In genomic region chr11:13128381-13128780, GRCh38 we compare ENCODE assay signal across 19 cellular contexts.
A peak's percentile ranks its signal among the peaks of the same experiment; 100 is the strongest.
DNase-seq lines count a peak whose midpoint lies in the region; ATAC-seq, FAIRE-seq and TF ChIP-seq lines count a peak whose summit lies in the region.
"Had no signal": no experiment of that assay in that cellular context is flagged by ENCODE, and none has a peak within 500 bp of the region (broad histone marks: within the 10 kb centered on the region; RNA-seq: fewer than 3 reads in every experiment).

No MANE protein-coding gene starts in this region.

- POLR2A ChIA-PET in A549 (lab: Yijun Ruan, JAX), result no interaction called here

- H3K27me3 ChIP-seq in esophagus muscularis mucosa (no peaks in the 10 kb centered on the region), parathyroid adenoma (ENCODE audit: control insufficient read depth, insufficient read depth, low read length) (no peaks in the 10 kb centered on the region)
- H3K27me3 ChIP-seq: BE2C had no signal

- peaks cover 23% of the 10 kb centered on the region for H3K4me1 ChIP-seq in A549
- H3K4me1 ChIP-seq in esophagus muscularis mucosa, result no peaks in the 10 kb centered on the region
- H3K4me1 ChIP-seq in parathyroid adenoma, result peaks cover 36% of the 10 kb centered on the region
- H3K4me1 ChIP-seq: BE2C, HAP-1 had no signal

- no peak for TF ChIP-seq RAD21 in A549 (conservative IDR thresholded peaks at IDR 0.05 in 1 of 2, IDR thresholded peaks at IDR 0.05 in 1 of 2)

- DNase-seq in A549 (ENCODE audit: low read depth in 1 of 2, low spot score in 1 of 2), result no peak
- DNase-seq in M059J (ENCODE audit: low read depth), result peak; percentile 36
- DNase-seq in esophagus muscularis mucosa (ENCODE audit: extremely low spot score), result peak; percentile 72
- no peak for DNase-seq in ACHN
- no peak for DNase-seq in NCI-H1930 (lab: John Stamatoyannopoulos, UW)
- DNase-seq: 8988T; BE2C; C1 segment of cervical spinal cord; CD4-positive, CD25-positive, alpha-beta regulatory T cell; CD8-positive, alpha-beta memory T cell; COR-L47; DMS79 treated with DMSO at 0.1 percent for 48 hours; GF-D8; GM23248 had no signal

- TF ChIP-seq CTCF in A549 (IDR thresholded peaks at IDR 0.05) (no peak), esophagus muscularis mucosa (IDR thresholded peaks at IDR 0.05) (no peak), parathyroid adenoma (IDR thresholded peaks at IDR 0.05) (no peak)

- 81% methylated on average over 4 of the region's 4 CpGs for WGBS in A549 (ENCODE audit: missing lambda C conversion rate)
- 68% methylated on average over 4 of the region's 4 CpGs for WGBS in esophagus muscularis mucosa

- H3K4me2 ChIP-seq in A549 (no peak overlapping the region), parathyroid adenoma (ENCODE audit: low read length) (no peak overlapping the region)

- no peak overlapping the region for H2AFZ ChIP-seq in parathyroid adenoma
- H2AFZ ChIP-seq: GM23248 had no signal

- in situ Hi-C loops in ACHN (cut with HindIII; ENCODE audit: low pct_ligation_motif_present, low pct_unique_long_range_greater_than_20kb, low sequenced_read_pairs), result no loop called here

- H3K27ac ChIP-seq in A549, result peak overlapping the region; percentile 26 to 67; a peak in 5 of 6 replicates
- H3K27ac ChIP-seq in esophagus muscularis mucosa (replicated peaks in 1 of 4), result no peak overlapping the region
- H3K27ac ChIP-seq in parathyroid adenoma, result peak overlapping the region; percentile 89
- H3K27ac ChIP-seq: GM23248 had no signal

- H3K9me3 ChIP-seq in A549, result peaks cover 6% of the 10 kb centered on the region; the same call in 2 of the 3 replicates
- peaks cover 0 to 9% (median 0%) of the 10 kb centered on the region in 4 donors for H3K9me3 ChIP-seq in esophagus muscularis mucosa
- H3K9me3 ChIP-seq in parathyroid adenoma (ENCODE audit: control insufficient read depth, low read length), result peaks cover 3% of the 10 kb centered on the region
- H3K9me3 ChIP-seq: BE2C had no signal

- no peak overlapping the region for H3K4me3 ChIP-seq in A549
- H3K4me3 ChIP-seq in esophagus muscularis mucosa, result no peak overlapping the region
- no peak overlapping the region for H3K4me3 ChIP-seq in parathyroid adenoma (ENCODE audit: low read depth, low read length)
- H3K4me3 ChIP-seq: GM23248, HAP-1 had no signal

- TF ChIP-seq POLR2A in A549 (IDR thresholded peaks at IDR 0.05; ENCODE audit: low read length), result no peak
- TF ChIP-seq POLR2A in esophagus muscularis mucosa (IDR thresholded peaks at IDR 0.05; ENCODE audit: low read depth), result no peak

- TF ChIP-seq EP300 in A549 (IDR thresholded peaks at IDR 0.05) (no peak), esophagus muscularis mucosa (IDR thresholded peaks at IDR 0.05) (no peak)

- H3K36me3 ChIP-seq in esophagus muscularis mucosa (no peaks in the 10 kb centered on the region), parathyroid adenoma (ENCODE audit: control insufficient read depth, insufficient read depth, low read length) (no peaks in the 10 kb centered on the region)
- H3K36me3 ChIP-seq: BE2C, HAP-1 had no signal

- no peak for ATAC-seq in A549
- no peak for ATAC-seq in GM18517 (IDR thresholded peaks at IDR 0.05; ENCODE audit: unreplicated experiment)

- no peak overlapping the region for H3K9ac ChIP-seq in parathyroid adenoma
- H3K9ac ChIP-seq: GM23248 had no signal

- CTCF ChIA-PET in A549 (lab: Yijun Ruan, JAX), result interaction anchor here (1.0 to 1.8 kb wide), 2 partner anchors 9 to 15 kb away, joined by 3 to 8 read pairs; no protein-coding TSS in a partner anchor

- no peak for FAIRE-seq in A549 (lab: Jason Lieb, UNC)
- FAIRE-seq: D721Med, GM19239 had no signal

- no peaks in the 10 kb centered on the region for H3K79me2 ChIP-seq in parathyroid adenoma

- intact Hi-C loops in esophagus muscularis mucosa (cut with DNase I), result no loop called here

TF ChIP-seq in A549, 52 proteins besides CTCF, POLR2A, EP300 and RAD21:
- no peak for TF ChIP-seq KDM5A (IDR thresholded peaks at IDR 0.05)
- TF ChIP-seq SREBF2 (IDR thresholded peaks at IDR 0.05), result no peak
- TF ChIP-seq RCOR1 (IDR thresholded peaks at IDR 0.05; ENCODE audit: low read depth, low read length), result no peak
- no peak for TF ChIP-seq E2F6 (IDR thresholded peaks at IDR 0.05; ENCODE audit: borderline replicate concordance, low read depth)
- TF ChIP-seq HDAC2 (IDR thresholded peaks at IDR 0.05), result no peak
- peak; percentile 39 for TF ChIP-seq MAFK (IDR thresholded peaks at IDR 0.05; ENCODE audit: partially characterized antibody)
TF ChIP-seq in A549: peak in this region for 1.

Comparison
In these comparisons a context has a peak if more than half of its experiments do, and no peak if none do; other contexts are left out.
1. DNase-seq: peak in M059J (single experiment) and esophagus muscularis mucosa (single experiment); none in A549 (0 of 2), ACHN (single experiment) and NCI-H1930 (0 of 2).
2. H3K27ac ChIP-seq: peak in A549 (2 of 2) and parathyroid adenoma (single experiment); none in esophagus muscularis mucosa (0 of 4).